16 cellular contexts compared by ENCODE assay signal in genomic region chr15:52682776-52683175, GRCh38. TPM values are rescaled to one million over a fixed set of nuclear protein-coding genes. Genes with fewer than 3 reads are reported as not detected.
DNase-seq lines count a peak whose midpoint lies in the region; ATAC-seq, FAIRE-seq and TF ChIP-seq lines count a peak whose summit lies in the region.
"Had no signal": no experiment of that assay in that cellular context is flagged by ENCODE, and none has a peak within 500 bp of the region (broad histone marks: within the 10 kb centered on the region; RNA-seq: fewer than 3 reads in every experiment).

No MANE protein-coding gene starts in this region.

- intact Hi-C loops in lower lobe of right lung (cut with DNase I), result no loop called here
- intact Hi-C loops in stomach (cut with DNase I; ENCODE audit: low total_unique reads), result no loop called here

- 79 to 81% (median 80%) methylated on average over 2 of the region's 2 CpGs for WGBS in stomach, 5 donors

- ATAC-seq in HG03196 (IDR thresholded peaks at IDR 0.05; ENCODE audit: unreplicated experiment) (peak; percentile 22), lower lobe of right lung (no peak), HG03457 (IDR thresholded peaks at IDR 0.05; ENCODE audit: unreplicated experiment) (no peak)

- H3K27me3 ChIP-seq in Peyer's patch, result no peaks in the 10 kb centered on the region
- H3K27me3 ChIP-seq in lower lobe of right lung (ENCODE audit: low read depth), result no peaks in the 10 kb centered on the region
- H3K27me3 ChIP-seq in stomach, result no peaks in the 10 kb centered on the region
- H3K27me3 ChIP-seq: esophagus squamous epithelium had no signal

- TF ChIP-seq CTCF in Peyer's patch (IDR thresholded peaks at IDR 0.05), result no peak
- no peak for TF ChIP-seq CTCF in lower lobe of right lung (IDR thresholded peaks at IDR 0.05)
- TF ChIP-seq CTCF in stomach (IDR thresholded peaks at IDR 0.05), result no peak

- no peak for DNase-seq in GM12891 (ENCODE audit: insufficient read length, low spot score)
- no peak for DNase-seq in Peyer's patch
- DNase-seq in lower lobe of right lung, result no peak
- DNase-seq in NCI-H2196 (lab: John Stamatoyannopoulos, UW; ENCODE audit: unreplicated experiment), result no peak
- no peak for DNase-seq in activated naive CD4-positive, alpha-beta T cell treated with anti-CD3 and anti-CD28 coated beads, Interleukin-2, amount 50 U/mL, for 16 hours
- DNase-seq in stomach, result no peak
- DNase-seq: activated CD4-positive, alpha-beta T cell treated with anti-CD3 and anti-CD28 coated beads, Interleukin-2, amount 50 U/mL, for 48 hours; DND-41; esophagus squamous epithelium; NCI-H2107; stimulated activated CD4-positive, alpha-beta T cell treated with anti-CD3 and anti-CD28 coated beads, Interleukin-2, amount 100 ng/mL, for 48 hours had no signal

- H3K36me3 ChIP-seq in Peyer's patch (no peaks in the 10 kb centered on the region), lower lobe of right lung (no peaks in the 10 kb centered on the region), stomach (no peaks in the 10 kb centered on the region)
- H3K36me3 ChIP-seq: esophagus squamous epithelium had no signal

- H3K9me3 ChIP-seq in Peyer's patch (no peaks in the 10 kb centered on the region), lower lobe of right lung (no peaks in the 10 kb centered on the region), stomach (no peaks in the 10 kb centered on the region)
- H3K9me3 ChIP-seq: esophagus squamous epithelium had no signal

- H3K4me3 ChIP-seq in Peyer's patch, result no peak overlapping the region
- H3K4me3 ChIP-seq in lower lobe of right lung, result no peak overlapping the region
- H3K4me3 ChIP-seq in stomach, result no peak overlapping the region
- H3K4me3 ChIP-seq: esophagus squamous epithelium had no signal

- no peak for TF ChIP-seq EP300 in stomach (IDR thresholded peaks at IDR 0.05)

- peak; percentile 84 for FAIRE-seq in GM12891 (lab: Jason Lieb, UNC)
- FAIRE-seq: astrocyte, HTR-8/SVneo, islet of Langerhans had no signal

- H3K4me1 ChIP-seq in Peyer's patch, result no peaks in the 10 kb centered on the region
- H3K4me1 ChIP-seq in lower lobe of right lung, result peaks cover 13% of the 10 kb centered on the region
- peaks cover 1 to 14% (median 10%) of the 10 kb centered on the region in 4 donors for H3K4me1 ChIP-seq in stomach

- H3K27ac ChIP-seq in Peyer's patch (peak overlapping the region; percentile 9 to 99 (median 64)), lower lobe of right lung (peak overlapping the region; percentile 14), stomach (no peak overlapping the region)

- no peak for TF ChIP-seq POLR2A in GM12891 (IDR thresholded peaks at IDR 0.05; ENCODE audit: low read depth, low read length)
- no peak for TF ChIP-seq POLR2A in Peyer's patch (IDR thresholded peaks at IDR 0.05)
- TF ChIP-seq POLR2A in stomach (IDR thresholded peaks at IDR 0.05), result no peak

TF ChIP-seq in GM12891, 5 proteins besides CTCF, POLR2A, EP300 and RAD21:
- TF ChIP-seq POU2F2 (IDR thresholded peaks at IDR 0.05; ENCODE audit: low read depth, low read length), result no peak
- TF ChIP-seq TAF1 (IDR thresholded peaks at IDR 0.05; ENCODE audit: low read depth, low read length), result no peak
- no peak for TF ChIP-seq PAX5 (IDR thresholded peaks at IDR 0.05; ENCODE audit: insufficient read depth, low read length, severe bottlenecking)
- TF ChIP-seq POLR2AphosphoS5 (IDR thresholded peaks at IDR 0.05; ENCODE audit: low read depth, low read length), result no peak
- TF ChIP-seq SPI1 (IDR thresholded peaks at IDR 0.05; ENCODE audit: low read depth, low read length), result no peak

RNA-seq across cellular contexts. Expression of gene ATOSA, which starts 3.6 kb away (rescaled TPM):
- polyA plus RNA-seq in GM12891 (2012; ENCODE audit: low read depth, missing spikeins), result 7.9 TPM
- total RNA-seq in Peyer's patch, result 100 to 1,000 TPM in 1 of 4 donors, 10 to 100 TPM in 3; 55.5 to 128 (median 69.4) TPM
- total RNA-seq in lower lobe of right lung, result 46.7 TPM
- total RNA-seq in stomach, result 100 to 1,000 TPM in 2 of 5 donors, 10 to 100 TPM in 3; 46.1 to 206 (median 93.5) TPM
- polyA plus RNA-seq in stomach, result 10 to 100 TPM; 19.4 to 31.4 (median 23.7) TPM

Comparison
In these comparisons a context has a peak if more than half of its experiments do, and no peak if none do; other contexts are left out.
1. H3K27ac ChIP-seq: peak in Peyer's patch (4 of 4) and lower lobe of right lung (single experiment); none in stomach (0 of 5).